ENCODE assay signal across 8 cellular contexts in the genomic region with DNA sequence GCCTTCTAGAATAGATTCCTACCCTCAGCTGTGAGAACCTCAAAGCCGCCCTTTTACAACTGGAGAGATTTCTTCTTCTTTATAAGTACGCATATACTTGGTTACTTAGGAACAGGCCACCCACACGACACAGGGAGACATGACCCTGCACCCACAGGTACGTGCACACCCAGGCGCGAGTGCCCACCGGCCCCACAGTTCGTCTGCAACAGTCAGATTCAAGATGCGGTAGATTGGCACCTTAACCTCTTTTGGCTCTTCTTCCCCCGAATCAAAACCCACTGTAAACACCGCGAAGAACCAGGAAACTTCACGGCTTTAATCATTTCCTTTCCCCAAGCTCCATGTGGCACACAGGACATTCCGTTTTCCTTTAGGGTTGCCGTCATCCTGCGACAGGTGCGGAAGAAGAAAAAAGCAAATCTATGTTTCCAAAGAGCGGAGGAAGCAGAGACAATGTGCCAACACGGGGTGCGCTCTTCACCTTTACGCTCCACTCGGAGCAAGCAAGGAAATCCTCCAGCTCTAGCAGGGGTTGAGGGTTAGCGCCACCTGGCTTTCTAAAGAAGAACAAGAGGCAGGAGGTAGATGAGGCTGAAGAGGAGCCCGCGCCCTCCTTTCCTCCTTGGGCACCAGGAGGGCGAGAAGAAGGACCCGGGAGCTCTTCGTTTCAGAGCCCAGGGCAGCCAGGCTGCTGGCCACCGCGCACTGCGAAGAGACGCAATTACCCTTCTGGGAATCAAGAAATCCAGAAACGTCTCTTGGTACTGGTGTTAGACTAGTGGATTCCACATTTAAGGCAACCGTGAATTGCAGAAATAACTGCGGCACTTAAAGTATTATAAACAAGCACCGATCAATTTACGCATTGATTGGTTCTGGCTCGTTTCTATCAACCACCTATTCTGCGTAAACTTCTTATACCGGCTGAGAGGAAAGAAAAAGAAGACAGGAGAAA. TPM values are rescaled to one million over a fixed set of nuclear protein-coding genes. Genes with fewer than 3 reads are reported as not detected.
A peak's percentile ranks its signal among the peaks of the same experiment; 100 is the strongest.
DNase-seq lines count a peak whose midpoint lies in the region; TF ChIP-seq lines count a peak whose summit lies in the region.

No MANE protein-coding gene starts in this region.

- H3K36me3 ChIP-seq in H7 (replicated peaks; ENCODE audit: control insufficient read depth, insufficient read depth, low read length) (no peaks in the 10 kb centered on the region), Karpas-422 (ENCODE audit: insufficient read depth, low read length) (no peaks in the 10 kb centered on the region), mammary epithelial cell (ENCODE audit: insufficient read depth, low read length) (no peaks in the 10 kb centered on the region)

- H3K9ac ChIP-seq in Karpas-422 (ENCODE audit: low read length) = peak overlapping the region; percentile 20; the same call in 1 of the 2 replicates
- H3K9ac ChIP-seq in mammary epithelial cell (ENCODE audit: insufficient read depth, low read length) = no peak overlapping the region

- intact Hi-C loops in mammary epithelial cell (cut with micrococcal nuclease) = loop anchor here (1.0 to 2.0 kb wide), 4 partner anchors 74 to 481 kb away; no protein-coding TSS in a partner anchor

- no TSS peak for BruUV-seq in mammary epithelial cell (replicated peaks; lab: Mats Ljungman, UMichigan)

- H3K79me2 ChIP-seq in Karpas-422 (ENCODE audit: low read length) (no peaks in the 10 kb centered on the region), mammary epithelial cell (ENCODE audit: insufficient read depth, low read length) (no peaks in the 10 kb centered on the region)

- in situ Hi-C loops in mammary epithelial cell (cut with MboI; ENCODE audit: low sequenced_read_pairs in 2 of 2) = loop anchor here in 1 of 2 donors (10.0 kb wide), 1 partner anchor 69 kb away; no protein-coding TSS in a partner anchor

- peak overlapping the region; percentile 41 for H3K4me2 ChIP-seq in Karpas-422 (ENCODE audit: low read depth, low read length, poor library complexity, severe bottlenecking)
- peak overlapping the region; percentile 79 for H3K4me2 ChIP-seq in mammary epithelial cell (ENCODE audit: insufficient read depth, low read depth, low read length)

- H3K9me3 ChIP-seq in Karpas-422 (ENCODE audit: low read length) (no peaks in the 10 kb centered on the region), mammary epithelial cell (replicated peaks; ENCODE audit: insufficient read depth, low read length) (no peaks in the 10 kb centered on the region)

- peak; percentile 87 for TF ChIP-seq CTCF in GM12872 (IDR thresholded peaks at IDR 0.05; ENCODE audit: insufficient read depth, low read depth, low read length)
- peak; percentile 78 to 88 for TF ChIP-seq CTCF in mammary epithelial cell (conservative IDR thresholded peaks at IDR 0.05 in 1 of 2, IDR thresholded peaks at IDR 0.05 in 1 of 2; ENCODE audit: extremely low read depth in 1 of 2, insufficient read depth in 1 of 2, low read depth in 1 of 2, low read length in 2 of 2)

- peaks cover 9% of the 10 kb centered on the region for H3K4me1 ChIP-seq in Karpas-422 (ENCODE audit: low read length)
- H3K4me1 ChIP-seq in mammary epithelial cell (ENCODE audit: insufficient read depth, low read length) = no peaks in the 10 kb centered on the region

- dilution Hi-C loops in mammary epithelial cell (cut with HindIII; ENCODE audit: low sequenced_read_pairs) = no loop called here

- H4K20me1 ChIP-seq in Karpas-422 (ENCODE audit: insufficient read depth, low read depth, low read length) (no peaks in the 10 kb centered on the region), mammary epithelial cell (ENCODE audit: insufficient read depth, low read length) (no peaks in the 10 kb centered on the region)

- H3K4me3 ChIP-seq in H7 (ENCODE audit: insufficient read depth, low read depth, low read length) = peak overlapping the region; percentile 21
- peak overlapping the region; percentile 12; the same call in 1 of the 2 replicates for H3K4me3 ChIP-seq in Karpas-422 (ENCODE audit: low read length)
- peak overlapping the region; percentile 18 to 43 (median 42) for H3K4me3 ChIP-seq in mammary epithelial cell (replicated peaks in 1 of 3; ENCODE audit: insufficient read depth in 1 of 3, low read depth in 2 of 3, low read length in 3 of 3)

- CTCF ChIA-PET in mammary epithelial cell (lab: Charles Lee; ENCODE audit: low non-redundant PET) = interaction anchor here (0.6 to 1.2 kb wide), 3 partner anchors 22 to 258 kb away, joined by 3 to 8 read pairs (median 7); no protein-coding TSS in a partner anchor

- H3K9me2 ChIP-seq in Karpas-422 (replicated peaks; ENCODE audit: insufficient read depth, low read length) = no peaks in the 10 kb centered on the region

- H3K27ac ChIP-seq in Karpas-422 (ENCODE audit: low read length) (no peak overlapping the region), mammary epithelial cell (ENCODE audit: insufficient read depth, low read depth, low read length) (no peak overlapping the region)

- DNase-seq in H7 (peak; percentile 87), Karpas-422 (peak; percentile 79), T-helper 2 cell (peak in 4 of 5 experiments; percentile 21 to 82 (median 40)), mammary epithelial cell (peak; percentile 66), iris pigment epithelial cell (ENCODE audit: low read depth) (peak; percentile 74), DMS79 (lab: John Stamatoyannopoulos, UW) (no peak)
- DNase-seq in stimulated activated CD4-positive, alpha-beta T cell treated with anti-CD3 and anti-CD28 coated beads, Interleukin-1b, Interleukin-23, amount 100 ng/mL, for 48 hours = peak; percentile 66

- H2AFZ ChIP-seq in Karpas-422 (ENCODE audit: low read length) (peak overlapping the region; percentile 71; the same call in 1 of the 2 replicates), mammary epithelial cell (ENCODE audit: low read depth, low read length) (peak overlapping the region; percentile 89)

- H3K27me3 ChIP-seq in H7 (ENCODE audit: control insufficient read depth, insufficient read depth, low read length) (peaks cover 43% of the 10 kb centered on the region), Karpas-422 (ENCODE audit: low read length) (no peaks in the 10 kb centered on the region), mammary epithelial cell (ENCODE audit: insufficient read depth, low read length) (no peaks in the 10 kb centered on the region)

- WGBS in mammary epithelial cell (ENCODE audit: low coverage, missing lambda C conversion rate) = 19% methylated on average over 32 of the region's 40 CpGs

RNA-seq across cellular contexts. Expression of gene HAND2, which starts 35.7 kb away (rescaled TPM):
- total RNA-seq in H7 (2014; rRNA removed; shearing (Covaris generic)) = not detected in 2 replicates
- total RNA-seq in Karpas-422 (2014; rRNA removed; shearing (Covaris generic); ENCODE audit: low replicate concordance) = not detected in 2 replicates
- not detected for total RNA-seq in mammary epithelial cell
- polyA plus RNA-seq in mammary epithelial cell = not detected
- polyA minus RNA-seq in mammary epithelial cell = not detected
